8 cellular contexts compared by ENCODE assay signal in genomic region chr16:27203429-27204231, GRCh38. TPM values are rescaled to one million over a fixed set of nuclear protein-coding genes. Genes with fewer than 3 reads are reported as not detected.
A peak's percentile ranks its signal among the peaks of the same experiment; 100 is the strongest.
DNase-seq lines count a peak whose midpoint lies in the region; ATAC-seq and TF ChIP-seq lines count a peak whose summit lies in the region.

Gene KDM8, plus strand, starts transcription at chr16:27203526. Its CDS starts 6,598 bp downstream, at chr16:27210124.

- CTCF ChIA-PET in RWPE1 (lab: Yijun Ruan, JAX), result no interaction called here

- no peak for TF ChIP-seq CTCF in LNCaP clone FGC (IDR thresholded peaks at IDR 0.05; ENCODE audit: control insufficient read depth, extremely low read depth, insufficient read depth)
- no peak for TF ChIP-seq CTCF in RWPE1 (conservative IDR thresholded peaks at IDR 0.05; ENCODE audit: low read depth)
- TF ChIP-seq CTCF in natural killer cell (IDR thresholded peaks at IDR 0.05), result no peak

- H3K4me3 ChIP-seq in LNCaP clone FGC (ENCODE audit: low read depth, low read length), result peak within 1 kb of the TSS; percentile 79

- H3K27me3 Mint-ChIP-seq in activated T-helper 2 cell treated with anti-CD3 and anti-CD28 coated beads, Interferon-gamma antibody, Interleukin-2, Interleukin-4, amounts not matched to agents 10 μg/mL and 5 μg/mL and 100 μg/mL, durations not matched to agents 14 hours and 24 hours and 36 hours (ENCODE audit: low read depth), result no peaks in the 10 kb centered on the region
- H3K27me3 Mint-ChIP-seq in natural killer cell (ENCODE audit: low read depth in 2 of 2), result no peaks in the 10 kb centered on the region

- POLR2A ChIA-PET in RWPE1 (lab: Yijun Ruan, JAX; ENCODE audit: low non-redundant PET), result no interaction called here

- H3K27ac Mint-ChIP-seq in activated T-helper 2 cell treated with anti-CD3 and anti-CD28 coated beads, Interferon-gamma antibody, Interleukin-2, Interleukin-4, amounts not matched to agents 10 μg/mL and 5 μg/mL and 100 μg/mL, durations not matched to agents 14 hours and 24 hours and 36 hours, result peak within 1 kb of the TSS; percentile 100
- peak within 1 kb of the TSS; percentile 96 to 98 for H3K27ac Mint-ChIP-seq in natural killer cell

- ATAC-seq in natural killer cell, result peak; percentile 80 to 92 (median 86)

- peak within 1 kb of the TSS; percentile 90 for H3K4me3 Mint-ChIP-seq in activated T-helper 2 cell treated with anti-CD3 and anti-CD28 coated beads, Interferon-gamma antibody, Interleukin-2, Interleukin-4, amounts not matched to agents 10 μg/mL and 5 μg/mL and 100 μg/mL, durations not matched to agents 14 hours and 24 hours and 36 hours (ENCODE audit: low read depth)
- peak within 1 kb of the TSS; percentile 97 for H3K4me3 Mint-ChIP-seq in natural killer cell

- intact Hi-C loops in activated T-helper 2 cell treated with anti-CD3 and anti-CD28 coated beads, Interferon-gamma antibody, Interleukin-2, Interleukin-4, amounts not matched to agents 10 μg/mL and 5 μg/mL and 100 μg/mL, durations not matched to agents 14 hours and 24 hours and 36 hours (cut with micrococcal nuclease), result loop anchor here (1.0 to 5.0 kb wide), 3 partner anchors 25 to 349 kb away; partner anchors contain the start of gene KATNIP
- intact Hi-C loops in natural killer cell (cut with micrococcal nuclease), result loop anchor here (2.0 kb wide), 1 partner anchor 33 kb away; no protein-coding TSS in a partner anchor

- DNase-seq in Daoy (ENCODE audit: low read depth), result peak; percentile 99
- DNase-seq in GOT3 (lab: John Stamatoyannopoulos, UW), result peak; percentile 99
- DNase-seq in LNCaP clone FGC (ENCODE audit: low read depth), result peak; percentile 99
- peak; percentile 98 for DNase-seq in RWPE1 (ENCODE audit: low spot score)
- DNase-seq in activated T-helper 2 cell treated with anti-CD3 and anti-CD28 coated beads, Interferon-gamma antibody, Interleukin-2, Interleukin-4, amounts not matched to agents 10 μg/mL and 5 μg/mL and 100 μg/mL, durations not matched to agents 14 hours and 24 hours and 36 hours (ENCODE audit: low spot score), result peak; percentile 100
- peak; percentile 100 for DNase-seq in fibroblast of peridontal ligament (ENCODE audit: extremely low read depth)
- peak; percentile 98 for DNase-seq in natural killer cell
- peak; percentile 100 for DNase-seq in stimulated activated naive CD4-positive, alpha-beta T cell treated with Interleukin-2 at 50 U/mL for 16 hours (lab: John Stamatoyannopoulos, UW)

- H3K4me1 Mint-ChIP-seq in activated T-helper 2 cell treated with anti-CD3 and anti-CD28 coated beads, Interferon-gamma antibody, Interleukin-2, Interleukin-4, amounts not matched to agents 10 μg/mL and 5 μg/mL and 100 μg/mL, durations not matched to agents 14 hours and 24 hours and 36 hours (ENCODE audit: low read depth), result peaks cover 44% of the 10 kb centered on the region
- H3K4me1 Mint-ChIP-seq in natural killer cell, result peaks cover 46 to 52% of the 10 kb centered on the region in 2 donors

- peaks cover 11% of the 10 kb centered on the region for H3K36me3 Mint-ChIP-seq in activated T-helper 2 cell treated with anti-CD3 and anti-CD28 coated beads, Interferon-gamma antibody, Interleukin-2, Interleukin-4, amounts not matched to agents 10 μg/mL and 5 μg/mL and 100 μg/mL, durations not matched to agents 14 hours and 24 hours and 36 hours (ENCODE audit: low read depth)
- H3K36me3 Mint-ChIP-seq in natural killer cell, result no peaks in the 10 kb centered on the region

- H3K27ac ChIP-seq in RWPE1, result peak within 1 kb of the TSS; percentile 94

- no peaks in the 10 kb centered on the region for H3K9me3 Mint-ChIP-seq in activated T-helper 2 cell treated with anti-CD3 and anti-CD28 coated beads, Interferon-gamma antibody, Interleukin-2, Interleukin-4, amounts not matched to agents 10 μg/mL and 5 μg/mL and 100 μg/mL, durations not matched to agents 14 hours and 24 hours and 36 hours
- H3K9me3 Mint-ChIP-seq in natural killer cell, result no peaks in the 10 kb centered on the region

RNA-seq across cellular contexts. Expression of gene KDM8, which starts in this region (rescaled TPM):
- 2.3 and 3.7 TPM in 2 replicates for total RNA-seq in Daoy (2014; rRNA removed; shearing (Covaris generic))
- 13.5 and 17.3 TPM in 2 replicates for total RNA-seq in activated T-helper 2 cell treated with anti-CD3 and anti-CD28 coated beads, Interferon-gamma antibody, Interleukin-2, Interleukin-4, amounts not matched to agents 10 μg/mL and 5 μg/mL and 100 μg/mL, durations not matched to agents 14 hours and 24 hours and 36 hours
- 10 to 100 TPM; 11.4 to 17.9 (median 17.8) TPM for total RNA-seq in natural killer cell

Comparison
In these comparisons a context has a peak if more than half of its experiments do, and no peak if none do; other contexts are left out.
1. Peak in every context shown above with its lines: DNase-seq, ATAC-seq, H3K4me3 ChIP-seq and H3K27ac ChIP-seq.